In the genomic region with DNA sequence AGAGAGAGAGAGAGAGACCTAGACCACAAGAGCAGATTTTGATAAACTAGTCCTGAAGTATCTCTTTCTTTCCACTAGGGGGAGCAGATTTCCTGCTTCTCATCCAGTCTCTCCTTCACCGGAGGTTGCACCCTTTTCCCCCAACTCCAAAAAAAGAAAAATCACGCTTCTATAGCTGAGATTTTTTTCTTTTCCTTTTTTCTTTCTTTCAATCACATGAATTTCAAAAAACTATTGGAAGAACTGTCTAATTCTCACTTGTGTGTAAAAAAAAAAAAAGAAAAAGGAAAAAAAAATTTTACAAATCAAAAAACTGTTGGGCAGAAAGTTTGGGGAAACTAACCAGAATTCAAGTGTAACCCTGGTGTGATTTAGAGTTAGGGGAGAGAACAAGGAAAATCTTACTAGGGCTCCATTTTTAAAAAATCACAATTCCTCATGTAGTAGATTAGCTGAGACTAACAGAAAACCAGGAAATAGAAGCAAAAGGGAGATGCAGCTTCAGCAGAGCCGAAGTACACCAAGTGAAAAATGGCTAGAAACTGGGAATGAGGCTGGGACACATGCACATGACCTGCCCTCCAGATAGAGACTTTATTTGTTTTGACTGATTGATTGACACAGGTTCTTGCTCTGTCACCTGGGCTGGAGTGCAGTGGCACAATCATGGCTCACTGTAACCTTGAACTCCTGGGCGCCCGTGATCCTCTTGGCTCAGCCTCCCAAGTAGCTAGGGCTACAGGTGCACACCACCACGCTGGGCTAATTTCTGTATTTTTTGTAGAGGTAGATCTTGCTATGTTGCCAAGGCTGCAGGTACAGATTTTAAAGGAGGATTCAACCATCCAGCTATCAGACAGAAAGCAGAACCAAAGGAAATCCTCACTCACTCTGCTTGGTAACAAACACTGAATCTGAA, we compare ENCODE assay signal across 8 cellular contexts. TPM values are rescaled to one million over a fixed set of nuclear protein-coding genes. Genes with fewer than 3 reads are reported as not detected.
A peak's percentile ranks its signal among the peaks of the same experiment; 100 is the strongest.
DNase-seq lines count a peak whose midpoint lies in the region; ATAC-seq, FAIRE-seq and TF ChIP-seq lines count a peak whose summit lies in the region.

No MANE protein-coding gene starts in this region.

- BruUV-seq in Calu3 (replicated peaks; lab: Mats Ljungman, UMichigan) (no TSS peak), GM12878 (replicated peaks; lab: Mats Ljungman, UMichigan) (no TSS peak)

- SMC1A ChIA-PET in GM12878 (lab: Charles Lee; ENCODE audit: uncharacterized antibody, unreplicated experiment): interaction anchor here (0.7 to 4.0 kb wide), 15 partner anchors 10 to 457 kb away, joined by 3 to 29 read pairs (median 3); no protein-coding TSS in a partner anchor

- WGBS in GM12878 (ENCODE audit: insufficient coverage, insufficient replicate concordance, low lambda C conversion rate, missing lambda C conversion rate): 48% methylated on average over 6 of the region's 6 CpGs
- 57% methylated on average over 6 of the region's 6 CpGs for WGBS in suprapubic skin

- H3K4me1 ChIP-seq in HEK293 (ENCODE audit: control insufficient read depth, insufficient read depth, low read length): no peaks in the 10 kb centered on the region
- no peaks in the 10 kb centered on the region; the same call in 1 of the 2 replicates for H3K4me1 ChIP-seq in GM12878 (ENCODE audit: control insufficient read depth, insufficient read depth, low read length)
- peaks cover 5% of the 10 kb centered on the region for H3K4me1 ChIP-seq in suprapubic skin

- CTCF ChIA-PET in Calu3 (lab: Charles Lee) (interaction anchor here (0.6 to 1.3 kb wide), 7 partner anchors 12 to 166 kb away, joined by 3 to 6 read pairs (median 4); a partner anchor contains a TSS), HEK293 (lab: Yijun Ruan, JAX) (interaction anchor here (0.6 to 6.7 kb wide), 46 partner anchors 8 to 1531 kb away, joined by 3 to 70 read pairs (median 4); a partner anchor contains a TSS), GM12878 (lab: Yijun Ruan, JAX) (interaction anchor here (0.6 to 8.9 kb wide), 33 partner anchors 8 to 438 kb away, joined by 3 to 121 read pairs (median 5); a partner anchor contains a TSS)

- H3K9ac ChIP-seq in GM12878 (ENCODE audit: control insufficient read depth, insufficient read depth, low read length): no peak overlapping the region

- TF ChIP-seq EP300 in GM12878 (IDR thresholded peaks at IDR 0.05; ENCODE audit: borderline replicate concordance in 1 of 2, control insufficient read depth in 1 of 2, low read depth in 2 of 2, low read length in 2 of 2): no peak
- no peak for TF ChIP-seq EP300 in suprapubic skin (IDR thresholded peaks at IDR 0.05)

- peak; percentile 69 for TF ChIP-seq RAD21 in GM12878 (IDR thresholded peaks at IDR 0.05; ENCODE audit: insufficient read depth, low read depth, low read length)

- H3K9me3 ChIP-seq in HEK293 (ENCODE audit: control insufficient read depth, insufficient read depth, low read depth, low read length): no peaks in the 10 kb centered on the region
- H3K9me3 ChIP-seq in GM12878 (replicated peaks; ENCODE audit: control insufficient read depth, insufficient read depth, low read length): no peaks in the 10 kb centered on the region
- H3K9me3 ChIP-seq in suprapubic skin: no peaks in the 10 kb centered on the region

- H3K27me3 ChIP-seq in GM12878 (replicated peaks in 1 of 2; ENCODE audit: control insufficient read depth in 2 of 2, insufficient read depth in 2 of 2, low read length in 1 of 2) (no peaks in the 10 kb centered on the region), suprapubic skin (no peaks in the 10 kb centered on the region)

- H3K36me3 Mint-ChIP-seq in Calu3 (ENCODE audit: insufficient read depth, unreplicated experiment): no peaks in the 10 kb centered on the region

- intact Hi-C loops in Calu3 (cut with micrococcal nuclease; ENCODE audit: unreplicated experiment) (loop anchor here (1.0 to 5.0 kb wide), 2 partner anchors 62 to 164 kb away; a partner anchor contains a TSS), GM12878 (cut with micrococcal nuclease; ENCODE audit: unreplicated experiment) (loop anchor here (1.0 to 5.0 kb wide), 2 partner anchors 64 to 167 kb away; a partner anchor contains a TSS)

- H3K4me3 ChIP-seq in HEK293 (ENCODE audit: low read depth, low read length) (no peak overlapping the region), GM12878 (no peak overlapping the region), suprapubic skin (no peak overlapping the region)

- RAD21 ChIA-PET in GM12878 (lab: Charles Lee; ENCODE audit: unreplicated experiment): interaction anchor here (0.7 to 2.7 kb wide), 4 partner anchors 26 to 167 kb away, joined by 3 to 16 read pairs (median 6); a partner anchor contains a TSS

- H4K20me1 ChIP-seq in GM12878 (ENCODE audit: control insufficient read depth, insufficient read depth): no peaks in the 10 kb centered on the region

- peak overlapping the region; percentile 39 for H2AFZ ChIP-seq in GM12878 (ENCODE audit: control insufficient read depth, low read depth, low read length)

- H3K36me3 ChIP-seq in HEK293 (ENCODE audit: control insufficient read depth in 2 of 2, insufficient read depth in 1 of 2, low read length in 2 of 2) (no peaks in the 10 kb centered on the region), GM12878 (ENCODE audit: control insufficient read depth in 2 of 2, insufficient read depth in 2 of 2, low read length in 1 of 2) (no peaks in the 10 kb centered on the region), suprapubic skin (no peaks in the 10 kb centered on the region)

- FAIRE-seq in GM12878 (lab: Jason Lieb, UNC): no peak

- no peak overlapping the region for H3K4me2 ChIP-seq in GM12878 (ENCODE audit: control insufficient read depth, insufficient read depth)

- TF ChIP-seq POLR2A in GM12878 (IDR thresholded peaks at IDR 0.05; ENCODE audit: low read depth, low read length) (no peak), suprapubic skin (IDR thresholded peaks at IDR 0.05) (no peak)

- in situ Hi-C loops in GM12878 (cut with MboI): loop anchor here (5.0 kb wide), 1 partner anchor 169 kb away; no protein-coding TSS in a partner anchor

- H3K79me2 ChIP-seq in GM12878 (ENCODE audit: control insufficient read depth, insufficient read depth, low read length): no peaks in the 10 kb centered on the region

- DNase-seq in Calu3 (no peak), NCI-H510A treated with DMSO at 0.1 percent for 48 hours (lab: John Stamatoyannopoulos, UW) (peak; percentile 78), GM12878 (ENCODE audit: low read depth, low spot score) (no peak), iPS-NIHi11 (ENCODE audit: low spot score) (peak; percentile 69), suprapubic skin (ENCODE audit: low spot score in 2 of 2) (no peak), NK-92 (lab: John Stamatoyannopoulos, UW; ENCODE audit: unreplicated experiment) (no peak)
- no peak for DNase-seq in activated CD4-positive, alpha-beta T cell treated with anti-CD3 and anti-CD28 coated beads, Interleukin-2, amount 50 U/mL, for 1 hour

- no peak overlapping the region for H3K4me3 Mint-ChIP-seq in Calu3 (ENCODE audit: low read depth, unreplicated experiment)

- H3K27ac ChIP-seq in HEK293 (ENCODE audit: extremely low read depth, low read depth, low read length) (no peak overlapping the region), GM12878 (ENCODE audit: control insufficient read depth, insufficient read depth) (no peak overlapping the region), suprapubic skin (no peak overlapping the region)

- TF ChIP-seq CTCF in Calu3 (IDR thresholded peaks at IDR 0.05; ENCODE audit: unreplicated experiment) (peak; percentile 37), HEK293 (tag by site-specific recombination; IDR thresholded peaks at IDR 0.05) (no peak), GM12878 (IDR thresholded peaks at IDR 0.05 in 2 of 3, conservative IDR thresholded peaks at IDR 0.05 in 1 of 3; ENCODE audit: control insufficient read depth in 2 of 3, extremely low read depth in 1 of 3, insufficient read depth in 1 of 3, low read depth in 3 of 3, low read length in 3 of 3) (peak; percentile 53 to 70 (median 59)), suprapubic skin (IDR thresholded peaks at IDR 0.05) (peak; percentile 50 to 56)

- no peaks in the 10 kb centered on the region for H3K4me1 Mint-ChIP-seq in Calu3 (ENCODE audit: low read depth, unreplicated experiment)

- no peak overlapping the region for H3K27ac Mint-ChIP-seq in Calu3 (ENCODE audit: unreplicated experiment)

- H3K9me3 Mint-ChIP-seq in Calu3 (ENCODE audit: low read depth, unreplicated experiment): peaks cover 3% of the 10 kb centered on the region

- POLR2A ChIA-PET in HEK293 (lab: Yijun Ruan, JAX) (interaction anchor here (0.7 kb wide), 4 partner anchors 23 to 1088 kb away, joined by 3 to 5 read pairs (median 4); no protein-coding TSS in a partner anchor), GM12878 (lab: Charles Lee) (interaction anchor here (0.6 kb wide), 1 partner anchor 9 kb away, joined by 3 read pairs; no protein-coding TSS in a partner anchor)

- ATAC-seq in GM12878: peak; percentile 74

- H3K27me3 Mint-ChIP-seq in Calu3 (ENCODE audit: unreplicated experiment): no peaks in the 10 kb centered on the region

RNA-seq across cellular contexts. Expression of a gene that starts 27.1 kb away (rescaled TPM):
- total RNA-seq in Calu3 (2022) (56.6 and 59.1 TPM in 2 replicates), GM12878 (2014; rRNA removed) (138 and 162 TPM in 2 replicates), GM12878 (2014; rRNA removed; fragmentation: Illumina TruSeq; extraction: Trizol) (114 and 119 TPM in 2 replicates), GM12878 (2021) (117 and 120 TPM in 2 replicates), suprapubic skin (100 to 1,000 TPM in 3 of 4 donors, 10 to 100 TPM in 1; 64.4 to 125 (median 109) TPM)
- total RNA-seq in GM12878 (2013; cell fraction: nucleolus; rRNA removed): 32.1 and 37.3 TPM in 2 replicates
- polyA plus RNA-seq in GM12878 (2011; ENCODE audit: low read depth): 116 TPM
- polyA plus RNA-seq in GM12878 (2011; rRNA removed) (198 and 232 TPM in 2 replicates), GM12878 (2014; fragmentation: Illumina TruSeq; extraction: Trizol) (142 and 159 TPM in 2 replicates), GM12878 (2014; fragmentation: Nextera tagmentation; extraction: Ambion mirVana) (100 to 1,000 TPM; 469 to 775 TPM), GM12878 (2014; rRNA removed) (119 and 133 TPM in 2 replicates), GM12878 (2016; fragmentation: Nextera tagmentation; extraction: Ambion mirVana) (100 to 1,000 TPM; 312 to 346 TPM)
- polyA plus RNA-seq in GM12878 (2011; cell fraction: cytosol; rRNA removed): 348 and 397 TPM in 2 replicates
- polyA plus RNA-seq in GM12878 (2011; cell fraction: nucleus; rRNA removed): 178 and 185 TPM in 2 replicates
- 84.8 and 109 TPM in 2 replicates for polyA plus RNA-seq in GM12878 (2012)
- 304 and 353 TPM in 2 replicates for polyA minus RNA-seq in GM12878 (2011; rRNA and poly(A)+ RNA removed)
- polyA minus RNA-seq in GM12878 (2011; cell fraction: cytosol; rRNA and poly(A)+ RNA removed): 64.4 and 76.7 TPM in 2 replicates
- polyA minus RNA-seq in GM12878 (2011; cell fraction: nucleus; rRNA and poly(A)+ RNA removed): 25.6 and 48.9 TPM in 2 replicates

RNA-seq across cellular contexts. Expression of a gene that starts 27.2 kb away (rescaled TPM):
- total RNA-seq in Calu3 (2022) (33.2 and 36.7 TPM in 2 replicates), GM12878 (2014; rRNA removed) (143 and 155 TPM in 2 replicates), GM12878 (2014; rRNA removed; fragmentation: Illumina TruSeq; extraction: Trizol) (71.5 and 76.0 TPM in 2 replicates), GM12878 (2021) (72.7 and 83.0 TPM in 2 replicates), suprapubic skin (10 to 100 TPM; 15.0 to 48.4 (median 37.1) TPM)
- total RNA-seq in GM12878 (2013; cell fraction: nucleolus; rRNA removed): 13.3 and 13.4 TPM in 2 replicates
- polyA plus RNA-seq in GM12878 (2011; ENCODE audit: low read depth): 29.5 TPM
- polyA plus RNA-seq in GM12878 (2011; rRNA removed) (76.8 and 92.4 TPM in 2 replicates), GM12878 (2014; fragmentation: Illumina TruSeq; extraction: Trizol) (26.4 and 64.9 TPM in 2 replicates), GM12878 (2014; fragmentation: Nextera tagmentation; extraction: Ambion mirVana) (100 to 1,000 TPM; 247 to 271 TPM), GM12878 (2014; rRNA removed) (123 and 154 TPM in 2 replicates), GM12878 (2016; fragmentation: Nextera tagmentation; extraction: Ambion mirVana) (100 to 1,000 TPM; 201 to 214 TPM)
- polyA plus RNA-seq in GM12878 (2011; cell fraction: cytosol; rRNA removed): 91.5 and 120 TPM in 2 replicates
- 43.3 and 53.0 TPM in 2 replicates for polyA plus RNA-seq in GM12878 (2011; cell fraction: nucleus; rRNA removed)
- polyA plus RNA-seq in GM12878 (2012): 59.6 and 80.0 TPM in 2 replicates
- polyA minus RNA-seq in GM12878 (2011; rRNA and poly(A)+ RNA removed): 24.4 and 28.1 TPM in 2 replicates
- polyA minus RNA-seq in GM12878 (2011; cell fraction: cytosol; rRNA and poly(A)+ RNA removed): 6.9 and 7.2 TPM in 2 replicates
- 11.9 and 14.5 TPM in 2 replicates for polyA minus RNA-seq in GM12878 (2011; cell fraction: nucleus; rRNA and poly(A)+ RNA removed)

RNA-seq across cellular contexts. Expression of a gene that starts 39.7 kb away (rescaled TPM):
- total RNA-seq in Calu3 (2022) (13.0 and 14.7 TPM in 2 replicates), GM12878 (2014; rRNA removed) (16.3 and 20.6 TPM in 2 replicates), GM12878 (2014; rRNA removed; fragmentation: Illumina TruSeq; extraction: Trizol) (38.7 TPM in 2 replicates), GM12878 (2021) (18.1 and 19.2 TPM in 2 replicates), suprapubic skin (10 to 100 TPM; 14.4 to 20.2 (median 17.1) TPM)
- total RNA-seq in GM12878 (2013; cell fraction: nucleolus; rRNA removed): 30.5 and 33.5 TPM in 2 replicates
- 23.0 TPM for polyA plus RNA-seq in GM12878 (2011; ENCODE audit: low read depth)
- polyA plus RNA-seq in GM12878 (2011; rRNA removed) (22.3 and 37.5 TPM in 2 replicates), GM12878 (2014; fragmentation: Illumina TruSeq; extraction: Trizol) (43.3 and 53.9 TPM in 2 replicates), GM12878 (2014; fragmentation: Nextera tagmentation; extraction: Ambion mirVana) (10 to 100 TPM in 1 of 2 experiments, 1 to 10 TPM in 1; 9.6 to 11.5 TPM), GM12878 (2014; rRNA removed) (14.7 and 17.6 TPM in 2 replicates), GM12878 (2016; fragmentation: Nextera tagmentation; extraction: Ambion mirVana) (10 to 100 TPM; 19.2 to 21.5 TPM)
- 8.9 and 9.2 TPM in 2 replicates for polyA plus RNA-seq in GM12878 (2011; cell fraction: cytosol; rRNA removed)
- 14.9 and 15.0 TPM in 2 replicates for polyA plus RNA-seq in GM12878 (2011; cell fraction: nucleus; rRNA removed)
- polyA plus RNA-seq in GM12878 (2012): 17.5 and 21.9 TPM in 2 replicates
- 19.4 and 20.2 TPM in 2 replicates for polyA minus RNA-seq in GM12878 (2011; rRNA and poly(A)+ RNA removed)
- 9.8 and 12.3 TPM in 2 replicates for polyA minus RNA-seq in GM12878 (2011; cell fraction: cytosol; rRNA and poly(A)+ RNA removed)
- 10.4 and 14.6 TPM in 2 replicates for polyA minus RNA-seq in GM12878 (2011; cell fraction: nucleus; rRNA and poly(A)+ RNA removed)

RNA-seq across cellular contexts. Expression of a gene that starts 40.0 kb away (rescaled TPM):
- 1.6 and 2.2 TPM in 2 replicates for total RNA-seq in Calu3 (2022)
- total RNA-seq in GM12878 (2013; cell fraction: nucleolus; rRNA removed): 0.69 and 2.1 TPM in 2 replicates
- 0.73 and 1.2 TPM in 2 replicates for total RNA-seq in GM12878 (2014; rRNA removed)
- total RNA-seq in GM12878 (2014; rRNA removed; fragmentation: Illumina TruSeq; extraction: Trizol): 0.92 and 1.9 TPM in 2 replicates
- total RNA-seq in GM12878 (2021): 0.51 and 0.58 TPM in 2 replicates
- 1.0 TPM for polyA plus RNA-seq in GM12878 (2011; ENCODE audit: low read depth)
- polyA plus RNA-seq in GM12878 (2011; rRNA removed): 0.60 and 0.85 TPM in 2 replicates
- 0.19 and 0.23 TPM in 2 replicates for polyA plus RNA-seq in GM12878 (2011; cell fraction: cytosol; rRNA removed)
- 0.47 and 0.66 TPM in 2 replicates for polyA plus RNA-seq in GM12878 (2011; cell fraction: nucleus; rRNA removed)
- 0.72 and 0.80 TPM in 2 replicates for polyA plus RNA-seq in GM12878 (2012)
- polyA plus RNA-seq in GM12878 (2014; fragmentation: Illumina TruSeq; extraction: Trizol): 0.90 and 1.4 TPM in 2 replicates
- polyA plus RNA-seq in GM12878 (2014; fragmentation: Nextera tagmentation; extraction: Ambion mirVana): 1 to 10 TPM; 1.7 to 3.0 TPM
- 0.32 and 0.73 TPM in 2 replicates for polyA plus RNA-seq in GM12878 (2014; rRNA removed)
- 1 to 10 TPM; 2.2 TPM for polyA plus RNA-seq in GM12878 (2016; fragmentation: Nextera tagmentation; extraction: Ambion mirVana)
- 0.37 TPM in 1 of 2 replicates, not detected in the other for polyA minus RNA-seq in GM12878 (2011; rRNA and poly(A)+ RNA removed)
- not detected in 2 replicates for polyA minus RNA-seq in GM12878 (2011; cell fraction: cytosol; rRNA and poly(A)+ RNA removed)
- 0.24 and 0.67 TPM in 2 replicates for polyA minus RNA-seq in GM12878 (2011; cell fraction: nucleus; rRNA and poly(A)+ RNA removed)
- 1 to 10 TPM; 1.1 to 2.6 (median 2.3) TPM for total RNA-seq in suprapubic skin

RNA-seq across cellular contexts. Expression of a gene that starts 50.1 kb away (rescaled TPM):
- total RNA-seq in Calu3 (2022) (111 and 121 TPM in 2 replicates), GM12878 (2014; rRNA removed) (0.11 and 0.17 TPM in 2 replicates), GM12878 (2014; rRNA removed; fragmentation: Illumina TruSeq; extraction: Trizol) (0.32 and 0.40 TPM in 2 replicates), GM12878 (2021) (0.21 and 0.24 TPM in 2 replicates), suprapubic skin (100 to 1,000 TPM; 161 to 329 (median 184) TPM)
- total RNA-seq in GM12878 (2013; cell fraction: nucleolus; rRNA removed): not detected in 2 replicates
- polyA plus RNA-seq in GM12878 (2011; ENCODE audit: low read depth): 0.66 TPM
- polyA plus RNA-seq in GM12878 (2011; rRNA removed) (0.12 TPM in 1 of 2 replicates, not detected in the other), GM12878 (2014; fragmentation: Illumina TruSeq; extraction: Trizol) (0.38 TPM in 1 of 2 replicates, not detected in the other), GM12878 (2014; fragmentation: Nextera tagmentation; extraction: Ambion mirVana) (under 1 TPM; 0.40 to 0.42 TPM), GM12878 (2014; rRNA removed) (0.27 and 0.34 TPM in 2 replicates), GM12878 (2016; fragmentation: Nextera tagmentation; extraction: Ambion mirVana) (under 1 TPM; 0.15 to 0.19 TPM)
- polyA plus RNA-seq in GM12878 (2011; cell fraction: cytosol; rRNA removed): not detected in 2 replicates
- not detected in 2 replicates for polyA plus RNA-seq in GM12878 (2011; cell fraction: nucleus; rRNA removed)
- polyA plus RNA-seq in GM12878 (2012): 0.65 and 1.2 TPM in 2 replicates
- polyA minus RNA-seq in GM12878 (2011; rRNA and poly(A)+ RNA removed): not detected in 2 replicates
- not detected in 2 replicates for polyA minus RNA-seq in GM12878 (2011; cell fraction: cytosol; rRNA and poly(A)+ RNA removed)
- not detected in 2 replicates for polyA minus RNA-seq in GM12878 (2011; cell fraction: nucleus; rRNA and poly(A)+ RNA removed)

Comparison
In these comparisons a context has a peak if more than half of its experiments do, and no peak if none do; other contexts are left out.
1. DNase-seq: peak in NCI-H510A treated with DMSO at 0.1 percent for 48 hours (single experiment) and iPS-NIHi11 (single experiment); none in Calu3 (single experiment), GM12878 (single experiment), suprapubic skin (0 of 2), activated CD4-positive, alpha-beta T cell treated with anti-CD3 and anti-CD28 coated beads, Interleukin-2, amount 50 U/mL, for 1 hour (single experiment) and NK-92 (single experiment).